Comparison of ENCODE assay signal across 9 cellular contexts in the genomic region with DNA sequence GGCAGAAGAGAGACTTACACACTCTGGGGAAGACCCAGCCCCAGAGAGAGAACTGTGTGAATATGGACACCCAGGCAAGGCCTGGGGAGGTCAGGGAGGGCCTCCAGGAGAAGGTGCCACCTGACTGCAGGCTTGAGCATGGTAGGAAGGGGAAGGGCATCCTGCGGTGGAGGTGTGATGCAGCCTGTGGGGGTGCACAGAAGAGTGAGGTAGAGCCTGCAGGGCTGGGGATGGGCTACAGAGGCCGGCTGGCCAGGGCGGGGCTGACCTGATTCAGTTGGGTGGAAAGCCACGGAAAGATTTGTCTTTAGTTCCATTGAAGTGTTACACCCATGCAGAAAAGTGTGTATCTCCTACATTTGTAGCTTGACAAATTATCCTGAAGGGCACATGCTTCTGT. TPM values are rescaled to one million over a fixed set of nuclear protein-coding genes. Genes with fewer than 3 reads are reported as not detected.
A peak's percentile ranks its signal among the peaks of the same experiment; 100 is the strongest.
DNase-seq lines count a peak whose midpoint lies in the region; ATAC-seq, FAIRE-seq and TF ChIP-seq lines count a peak whose summit lies in the region.
"Had no signal": no experiment of that assay in that cellular context is flagged by ENCODE, and none has a peak within 500 bp of the region (broad histone marks: within the 10 kb centered on the region; RNA-seq: fewer than 3 reads in every experiment).

No MANE protein-coding gene starts in this region.

- CTCF ChIA-PET in GM12878 (lab: Yijun Ruan, JAX), result no interaction called here

- DNase-seq in GM12878 (ENCODE audit: low read depth, low spot score) (peak; percentile 31), ascending aorta (ENCODE audit: low spot score in 2 of 2) (no peak), small intestine (no peak)
- DNase-seq in stimulated activated CD8-positive, alpha-beta memory T cell treated with anti-CD3 and anti-CD28 coated beads, Interleukin-4, amount 100 ng/mL, for 48 hours, result peak; percentile 29
- no peak for DNase-seq in activated CD8-positive, alpha-beta memory T cell treated with anti-CD3 and anti-CD28 coated beads for 24 hours
- DNase-seq in effector memory CD4-positive, alpha-beta T cell, result no peak
- DNase-seq: activated T-cell treated with anti-CD3 and anti-CD28 coated beads, Interleukin-2, amount 50 U/mL, for 72 hours had no signal

- H3K36me3 ChIP-seq in GM12878 (ENCODE audit: control insufficient read depth in 2 of 2, insufficient read depth in 2 of 2, low read length in 1 of 2) (no peaks in the 10 kb centered on the region), ascending aorta (peaks cover 17 to 25% of the 10 kb centered on the region in 2 donors), small intestine (ENCODE audit: control insufficient read depth in 2 of 2, insufficient read depth in 2 of 2, low read length in 2 of 2) (no peaks in the 10 kb centered on the region)
- peaks cover 21% of the 10 kb centered on the region for H3K36me3 ChIP-seq in effector memory CD4-positive, alpha-beta T cell (ENCODE audit: control insufficient read depth, insufficient read depth, low read length)

- TF ChIP-seq EP300 in GM12878 (IDR thresholded peaks at IDR 0.05; ENCODE audit: borderline replicate concordance in 1 of 2, control insufficient read depth in 1 of 2, low read depth in 2 of 2, low read length in 2 of 2), result no peak

- H3K27me3 ChIP-seq in GM12878 (replicated peaks in 1 of 2; ENCODE audit: control insufficient read depth in 2 of 2, insufficient read depth in 2 of 2, low read length in 1 of 2) (no peaks in the 10 kb centered on the region), ascending aorta (no peaks in the 10 kb centered on the region), small intestine (ENCODE audit: control insufficient read depth in 2 of 2, insufficient read depth in 2 of 2, low read length in 2 of 2) (no peaks in the 10 kb centered on the region)
- no peaks in the 10 kb centered on the region for H3K27me3 ChIP-seq in effector memory CD4-positive, alpha-beta T cell (replicated peaks; ENCODE audit: control insufficient read depth, insufficient read depth, low read length, poor library complexity, severe bottlenecking)

- intact Hi-C loops in GM12878 (cut with micrococcal nuclease; ENCODE audit: unreplicated experiment), result no loop called here
- intact Hi-C loops in ascending aorta (cut with DNase I), result no loop called here

- in situ Hi-C loops in GM12878 (cut with MboI), result no loop called here

- SMC1A ChIA-PET in GM12878 (lab: Charles Lee; ENCODE audit: uncharacterized antibody, unreplicated experiment), result no interaction called here

- TF ChIP-seq POLR2A in GM12878 (IDR thresholded peaks at IDR 0.05; ENCODE audit: low read depth, low read length), result no peak

- ATAC-seq in GM19351 (IDR thresholded peaks at IDR 0.05; ENCODE audit: unreplicated experiment) (peak; percentile 29), HG02840 (IDR thresholded peaks at IDR 0.05; ENCODE audit: low FRiP score, unreplicated experiment) (peak; percentile 22), GM12878 (peak; percentile 55)

- TF ChIP-seq CTCF in GM12878 (IDR thresholded peaks at IDR 0.05 in 2 of 3, conservative IDR thresholded peaks at IDR 0.05 in 1 of 3; ENCODE audit: control insufficient read depth in 2 of 3, extremely low read depth in 1 of 3, insufficient read depth in 1 of 3, low read depth in 3 of 3, low read length in 3 of 3), result no peak
- TF ChIP-seq CTCF in ascending aorta (IDR thresholded peaks at IDR 0.05), result no peak

- no peak overlapping the region for H3K27ac ChIP-seq in GM12878 (ENCODE audit: control insufficient read depth, insufficient read depth)
- H3K27ac ChIP-seq in ascending aorta, result no peak overlapping the region
- peak overlapping the region in 1 of 2 donors; percentile 8 for H3K27ac ChIP-seq in small intestine (ENCODE audit: low read depth in 1 of 2, low read length in 1 of 2)
- no peak overlapping the region for H3K27ac ChIP-seq in effector memory CD4-positive, alpha-beta T cell (ENCODE audit: insufficient read depth, low read length, poor library complexity, severe bottlenecking)

- H3K9me3 ChIP-seq in GM12878 (replicated peaks; ENCODE audit: control insufficient read depth, insufficient read depth, low read length) (no peaks in the 10 kb centered on the region), ascending aorta (no peaks in the 10 kb centered on the region), small intestine (ENCODE audit: control insufficient read depth, low read depth) (no peaks in the 10 kb centered on the region)
- H3K9me3 ChIP-seq in effector memory CD4-positive, alpha-beta T cell (ENCODE audit: control insufficient read depth, low read length), result no peaks in the 10 kb centered on the region

- no peak overlapping the region for H3K9ac ChIP-seq in GM12878 (ENCODE audit: control insufficient read depth, insufficient read depth, low read length)

- RAD21 ChIA-PET in GM12878 (lab: Charles Lee; ENCODE audit: unreplicated experiment), result no interaction called here

- H3K79me2 ChIP-seq in GM12878 (ENCODE audit: control insufficient read depth, insufficient read depth, low read length), result no peaks in the 10 kb centered on the region

- no peaks in the 10 kb centered on the region for H4K20me1 ChIP-seq in GM12878 (ENCODE audit: control insufficient read depth, insufficient read depth)

- H3K4me1 ChIP-seq in GM12878 (ENCODE audit: control insufficient read depth, insufficient read depth, low read length) (peaks cover 30% of the 10 kb centered on the region), ascending aorta (peaks cover 10 to 28% of the 10 kb centered on the region in 2 donors), small intestine (ENCODE audit: control insufficient read depth in 2 of 2, insufficient read depth in 1 of 2, low read depth in 1 of 2, low read length in 1 of 2) (peaks cover 0 to 2% of the 10 kb centered on the region in 2 donors)
- peaks cover 10% of the 10 kb centered on the region for H3K4me1 ChIP-seq in effector memory CD4-positive, alpha-beta T cell (ENCODE audit: control insufficient read depth, insufficient read depth, low read length, poor library complexity, severe bottlenecking)

- no peak overlapping the region for H2AFZ ChIP-seq in GM12878 (ENCODE audit: control insufficient read depth, low read depth, low read length)

- no TSS peak for BruUV-seq in GM12878 (replicated peaks; lab: Mats Ljungman, UMichigan)

- POLR2A ChIA-PET in GM12878 (lab: Charles Lee), result interaction anchor here (0.5 kb wide), 2 partner anchors 35 to 1291 kb away, joined by 3 read pairs; no protein-coding TSS in a partner anchor

- FAIRE-seq in GM12878 (lab: Jason Lieb, UNC), result no peak
- no peak for FAIRE-seq in small intestine (lab: Jason Lieb, UNC)

- TF ChIP-seq RAD21 in GM12878 (IDR thresholded peaks at IDR 0.05; ENCODE audit: insufficient read depth, low read depth, low read length), result no peak

- H3K4me3 ChIP-seq in GM12878 (no peak overlapping the region), ascending aorta (no peak overlapping the region), small intestine (ENCODE audit: low read depth in 1 of 2, low read length in 2 of 2) (no peak overlapping the region)
- no peak overlapping the region for H3K4me3 ChIP-seq in effector memory CD4-positive, alpha-beta T cell (ENCODE audit: insufficient read depth, low read depth, low read length, poor library complexity, severe bottlenecking)

- H3K4me2 ChIP-seq in GM12878 (ENCODE audit: control insufficient read depth, insufficient read depth), result peak overlapping the region; percentile 69

- WGBS in GM12878 (ENCODE audit: insufficient coverage, insufficient replicate concordance, low lambda C conversion rate, missing lambda C conversion rate), result 7% methylated on average over 4 of the region's 4 CpGs
- 63 to 65% (median 64%) methylated on average over 4 of the region's 4 CpGs for WGBS in small intestine, 3 donors

TF ChIP-seq in GM12878, 131 proteins besides CTCF, POLR2A, EP300 and RAD21:
- TF ChIP-seq GABPA (IDR thresholded peaks at IDR 0.05; ENCODE audit: low read depth), result no peak
- TF ChIP-seq, protein P1, sequence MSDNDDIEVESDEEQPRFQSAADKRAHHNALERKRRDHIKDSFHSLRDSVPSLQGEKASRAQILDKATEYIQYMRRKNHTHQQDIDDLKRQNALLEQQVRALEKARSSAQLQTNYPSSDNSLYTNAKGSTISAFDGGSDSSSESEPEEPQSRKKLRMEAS (IDR thresholded peaks at IDR 0.05; ENCODE audit: low read depth, low read length), result no peak
- TF ChIP-seq TCF12 (IDR thresholded peaks at IDR 0.05; ENCODE audit: low read depth, low read length), result no peak
- no peak for TF ChIP-seq ZBED1 (IDR thresholded peaks at IDR 0.05; ENCODE audit: borderline replicate concordance)
- TF ChIP-seq CREM (IDR thresholded peaks at IDR 0.05; ENCODE audit: low read depth), result no peak
- no peak for TF ChIP-seq TCF7 (IDR thresholded peaks at IDR 0.05; ENCODE audit: borderline replicate concordance)
- no peak for TF ChIP-seq IKZF1 (conservative IDR thresholded peaks at IDR 0.05)
- TF ChIP-seq ZNF217 (IDR thresholded peaks at IDR 0.05), result 0 out of 2 replicates have a peak, but pooled peaks have one; percentile 25
- no peak for TF ChIP-seq MYB (IDR thresholded peaks at IDR 0.05; ENCODE audit: borderline replicate concordance, low read depth, low read length)
- 0 out of 4 replicates have a peak, but pooled peaks of 1 of the 2 experiments have one; percentile 5 for TF ChIP-seq IKZF2 (IDR thresholded peaks at IDR 0.05)

RNA-seq across cellular contexts. Expression of a gene that starts 47.6 kb away (rescaled TPM):
- total RNA-seq in GM12878 (2013; cell fraction: nucleolus; rRNA removed), result 58.0 and 59.2 TPM in 2 replicates
- total RNA-seq in GM12878 (2014; rRNA removed), result 11.6 and 15.6 TPM in 2 replicates
- total RNA-seq in GM12878 (2014; rRNA removed; fragmentation: Illumina TruSeq; extraction: Trizol), result 8.8 and 9.3 TPM in 2 replicates
- 76.8 and 82.3 TPM in 2 replicates for total RNA-seq in GM12878 (2021)
- polyA plus RNA-seq in GM12878 (2011; ENCODE audit: low read depth), result 13.1 TPM
- polyA plus RNA-seq in GM12878 (2011; rRNA removed), result 3.8 and 6.2 TPM in 2 replicates
- polyA plus RNA-seq in GM12878 (2011; cell fraction: cytosol; rRNA removed), result 10.6 and 15.1 TPM in 2 replicates
- 38.2 and 62.5 TPM in 2 replicates for polyA plus RNA-seq in GM12878 (2011; cell fraction: nucleus; rRNA removed)
- polyA plus RNA-seq in GM12878 (2012), result 29.9 and 31.2 TPM in 2 replicates
- 30.8 and 53.4 TPM in 2 replicates for polyA plus RNA-seq in GM12878 (2014; fragmentation: Illumina TruSeq; extraction: Trizol)
- polyA plus RNA-seq in GM12878 (2014; fragmentation: Nextera tagmentation; extraction: Ambion mirVana), result 1 to 10 TPM; 3.1 to 4.5 TPM
- 25.3 and 42.8 TPM in 2 replicates for polyA plus RNA-seq in GM12878 (2014; rRNA removed)
- 10 to 100 TPM; 14.6 to 15.3 TPM for polyA plus RNA-seq in GM12878 (2016; fragmentation: Nextera tagmentation; extraction: Ambion mirVana)
- polyA minus RNA-seq in GM12878 (2011; rRNA and poly(A)+ RNA removed), result 12.3 and 21.0 TPM in 2 replicates
- polyA minus RNA-seq in GM12878 (2011; cell fraction: cytosol; rRNA and poly(A)+ RNA removed), result 19.8 and 25.0 TPM in 2 replicates
- polyA minus RNA-seq in GM12878 (2011; cell fraction: nucleus; rRNA and poly(A)+ RNA removed), result 21.2 and 33.5 TPM in 2 replicates
- total RNA-seq in ascending aorta, result 96.2 TPM
- polyA plus RNA-seq in small intestine, result 10 to 100 TPM; 15.1 to 23.0 (median 16.8) TPM

Comparison
In these comparisons a context has a peak if more than half of its experiments do, and no peak if none do; other contexts are left out.
1. DNase-seq: peak in GM12878 (single experiment) and stimulated activated CD8-positive, alpha-beta memory T cell treated with anti-CD3 and anti-CD28 coated beads, Interleukin-4, amount 100 ng/mL, for 48 hours (single experiment); none in ascending aorta (0 of 2), activated CD8-positive, alpha-beta memory T cell treated with anti-CD3 and anti-CD28 coated beads for 24 hours (single experiment), small intestine (single experiment) and effector memory CD4-positive, alpha-beta T cell (0 of 3).
2. Peak in every context shown above with its lines, with median percentiles within 50 percentile points of each other: ATAC-seq.